In the genomic region with DNA sequence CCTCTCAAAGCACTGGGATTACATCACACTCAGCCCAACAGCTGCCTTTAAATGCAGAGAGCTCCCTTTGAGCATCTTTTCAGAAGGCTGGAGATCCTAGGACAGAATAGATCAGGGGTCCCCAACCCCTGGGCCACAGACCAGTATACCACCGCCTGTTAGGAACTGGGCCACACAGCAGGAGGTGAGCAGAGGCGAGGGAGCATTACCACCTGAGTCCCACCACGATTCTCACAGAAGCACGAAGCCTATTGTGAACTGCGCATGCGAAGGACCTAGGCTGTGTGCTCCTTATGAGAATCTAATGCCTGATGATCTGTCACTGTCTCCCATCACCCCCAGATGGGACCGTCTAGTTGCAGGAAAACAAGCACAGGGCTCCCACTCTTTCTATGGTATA, we compare ENCODE assay signal across 26 cellular contexts.
"Had no signal": no experiment of that assay in that cellular context is flagged by ENCODE, and none has a peak within 500 bp of the region (broad histone marks: within the 10 kb centered on the region; RNA-seq: fewer than 3 reads in every experiment).

No MANE protein-coding gene starts in this region.

- DNase-seq: activated CD4-positive, alpha-beta memory T cell treated with anti-CD3 and anti-CD28 coated beads for 36 hours; activated CD4-positive, alpha-beta T cell treated with anti-CD3 and anti-CD28 coated beads for 36 hours; activated CD4-positive, alpha-beta T cell treated with anti-CD3 and anti-CD28 coated beads, Interleukin-2, amount 10 ng/mL, durations not matched to agents 24 days and 14 days; activated CD4-positive, CD25-positive, alpha-beta regulatory T cell; activated CD4-positive, CD25-positive, alpha-beta regulatory T cell treated with anti-CD3 and anti-CD28 coated beads, Interleukin-2, amount 50 U/mL, for 72 hours; activated CD8-positive, alpha-beta T cell treated with anti-CD3 and anti-CD28 coated beads, Interleukin-2, amount 10 ng/mL, durations not matched to agents 7 days and 5 days; activated effector memory CD4-positive, alpha-beta T cell treated with Interleukin-2 at 50 U/mL for 16 hours; activated gamma-delta T cell treated with Interleukin-2 at 50 U/mL for 16 hours; activated naive CD4-positive, alpha-beta T cell treated with anti-CD3 and anti-CD28 coated beads, Interleukin-2, amount 50 U/mL, for 16 hours; activated naive CD4-positive, alpha-beta T cell treated with Interleukin-2 at 50 U/mL for 16 hours; activated T-cell treated with anti-CD3 and anti-CD28 coated beads, Interleukin-2, amount 50 U/mL, for 4 hours; amniotic stem cell; anterior cingulate cortex; brain microvascular endothelial cell; caudate nucleus; cortex of kidney; dermis blood vessel endothelial cell; effector CD4-positive, alpha-beta T cell; effector memory CD8-positive, alpha-beta T cell; erythroblast; foreskin keratinocyte; T-helper 2 cell had no signal

- H3K27ac ChIP-seq: brain microvascular endothelial cell, esophagus muscularis mucosa, foreskin keratinocyte, gastrocnemius medialis had no signal

- H3K36me3 Mint-ChIP-seq: activated CD4-positive, alpha-beta memory T cell treated with anti-CD3 and anti-CD28 coated beads for 36 hours; activated naive CD8-positive, alpha-beta T cell had no signal

- H3K27me3 ChIP-seq: brain microvascular endothelial cell, esophagus muscularis mucosa, foreskin keratinocyte, gastrocnemius medialis had no signal

- H3K4me3 ChIP-seq: esophagus muscularis mucosa, gastrocnemius medialis had no signal

- H3K4me3 Mint-ChIP-seq: activated CD4-positive, alpha-beta memory T cell treated with anti-CD3 and anti-CD28 coated beads for 36 hours; activated CD4-positive, alpha-beta T cell treated with anti-CD3 and anti-CD28 coated beads for 36 hours; activated CD4-positive, alpha-beta T cell treated with anti-CD3 and anti-CD28 coated beads, Interleukin-2, amount 10 ng/mL, durations not matched to agents 24 days and 14 days; activated CD8-positive, alpha-beta T cell treated with anti-CD3 and anti-CD28 coated beads, Interleukin-2, amount 10 ng/mL, durations not matched to agents 7 days and 5 days; activated naive CD8-positive, alpha-beta T cell; activated T-cell treated with anti-CD3 and anti-CD28 coated beads, Interleukin-2, amount 50 U/mL, for 4 hours; activated T-helper 17 cell treated with anti-CD3 and anti-CD28 coated beads, Interleukin-2, amount 50 U/mL, for 72 hours; effector memory CD8-positive, alpha-beta T cell had no signal

- ATAC-seq: activated CD4-positive, alpha-beta T cell treated with anti-CD3 and anti-CD28 coated beads for 36 hours; activated CD8-positive, alpha-beta T cell treated with anti-CD3 and anti-CD28 coated beads, Interleukin-2, amount 10 ng/mL, durations not matched to agents 7 days and 5 days; activated T-cell treated with anti-CD3 and anti-CD28 coated beads, Interleukin-2, amount 50 U/mL, for 4 hours; activated T-helper 17 cell treated with anti-CD3 and anti-CD28 coated beads, Interleukin-2, amount 50 U/mL, for 72 hours; effector memory CD8-positive, alpha-beta T cell; foreskin keratinocyte; gastrocnemius medialis had no signal

- H3K4me1 ChIP-seq: foreskin keratinocyte had no signal

- H3K36me3 ChIP-seq: brain microvascular endothelial cell, esophagus muscularis mucosa, gastrocnemius medialis had no signal

- H3K9me3 ChIP-seq: esophagus muscularis mucosa, gastrocnemius medialis had no signal

- H3K9me3 Mint-ChIP-seq: activated CD4-positive, alpha-beta memory T cell treated with anti-CD3 and anti-CD28 coated beads for 36 hours; activated CD4-positive, alpha-beta T cell treated with anti-CD3 and anti-CD28 coated beads, Interleukin-2, amount 10 ng/mL, durations not matched to agents 24 days and 14 days; activated T-cell treated with anti-CD3 and anti-CD28 coated beads, Interleukin-2, amount 50 U/mL, for 4 hours; activated T-helper 17 cell treated with anti-CD3 and anti-CD28 coated beads, Interleukin-2, amount 50 U/mL, for 72 hours; effector memory CD8-positive, alpha-beta T cell had no signal

- H3K4me1 Mint-ChIP-seq: activated T-helper 17 cell treated with anti-CD3 and anti-CD28 coated beads, Interleukin-2, amount 50 U/mL, for 72 hours had no signal

- H3K27ac Mint-ChIP-seq: activated CD4-positive, alpha-beta memory T cell treated with anti-CD3 and anti-CD28 coated beads for 36 hours; activated CD4-positive, alpha-beta T cell treated with anti-CD3 and anti-CD28 coated beads for 36 hours; activated CD4-positive, alpha-beta T cell treated with anti-CD3 and anti-CD28 coated beads, Interleukin-2, amount 10 ng/mL, durations not matched to agents 24 days and 14 days; activated CD8-positive, alpha-beta T cell treated with anti-CD3 and anti-CD28 coated beads, Interleukin-2, amount 10 ng/mL, durations not matched to agents 7 days and 5 days; activated naive CD8-positive, alpha-beta T cell; activated T-helper 17 cell treated with anti-CD3 and anti-CD28 coated beads, Interleukin-2, amount 50 U/mL, for 72 hours; effector memory CD8-positive, alpha-beta T cell had no signal
